36 cellular contexts compared by ENCODE assay signal in the genomic region with DNA sequence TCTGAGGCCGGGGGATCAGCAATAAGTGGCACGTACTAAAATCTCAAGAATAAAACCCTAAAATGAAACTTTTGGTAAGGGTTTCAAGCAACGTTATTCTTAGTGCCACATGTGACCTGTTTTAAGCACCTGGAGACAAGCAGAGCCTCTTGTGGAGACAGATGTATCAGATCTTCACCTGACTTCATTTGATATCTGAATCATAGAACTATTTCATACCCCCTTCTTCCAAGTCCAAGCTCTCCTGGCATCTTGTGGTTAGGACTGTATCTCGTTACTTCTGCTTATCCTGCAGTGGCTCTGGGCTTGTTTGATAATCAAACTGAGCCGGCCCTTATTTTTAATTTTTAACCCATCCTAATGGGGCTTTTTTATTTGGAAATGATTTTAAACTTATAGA.
"Had no signal": no experiment of that assay in that cellular context is flagged by ENCODE, and none has a peak within 500 bp of the region (broad histone marks: within the 10 kb centered on the region; RNA-seq: fewer than 3 reads in every experiment).

No MANE protein-coding gene starts in this region.

- ATAC-seq: activated CD4-positive, CD25-positive, alpha-beta regulatory T cell treated with anti-CD3 and anti-CD28 coated beads, Interleukin-2, amount 50 U/mL, for 24 hours; activated CD8-positive, alpha-beta T cell treated with anti-CD3 and anti-CD28 coated beads for 36 hours; activated naive CD8-positive, alpha-beta T cell treated with anti-CD3 and anti-CD28 coated beads, Interleukin-2, amount 50 U/mL, for 24 hours; foreskin keratinocyte; gastroesophageal sphincter; heart right ventricle; T-helper 17 cell had no signal

- H3K9me3 Mint-ChIP-seq: activated B cell treated with CpG ODN at 0.5 μM for 24 hours; activated CD8-positive, alpha-beta T cell treated with anti-CD3 and anti-CD28 coated beads for 36 hours; activated naive CD4-positive, alpha-beta T cell treated with anti-CD3 and anti-CD28 coated beads for 36 hours; activated naive CD4-positive, alpha-beta T cell treated with anti-CD3 and anti-CD28 coated beads, Interleukin-2, amount 50 U/mL, for 24 hours; activated naive CD8-positive, alpha-beta T cell treated with anti-CD3 and anti-CD28 coated beads for 36 hours; activated naive CD8-positive, alpha-beta T cell treated with anti-CD3 and anti-CD28 coated beads, Interleukin-2, amount 50 U/mL, for 24 hours; activated T-helper 1 cell treated with anti-CD3 and anti-CD28 coated beads, Interleukin-12 subunit alpha, Interleukin-12 subunit beta, Interleukin-2, Interleukin-4 antibody, amounts not matched to agents 30 ng/mL and 10 ng/mL and 1 ng/mL, durations not matched to agents 14 hours and 24 hours and 36 hours; activated T-helper 2 cell treated with anti-CD3 and anti-CD28 coated beads, Interferon-gamma antibody, Interleukin-2, Interleukin-4, amounts not matched to agents 10 μg/mL and 5 μg/mL and 100 μg/mL, durations not matched to agents 14 hours and 24 hours and 36 hours; central memory CD8-positive, alpha-beta T cell; dendritic cell treated with granulocyte-macrophage colony-stimulating factor and Interleukin-4, amounts not matched to agents 40 ng/mL and 50 ng/mL, for 4 days; T-helper 2 cell treated with Interferon-gamma antibody and Interleukin-4, amounts not matched to agents 5 μg/mL and 100 μg/mL, for 36 hours had no signal

- H3K27ac ChIP-seq: adrenal gland, breast epithelium, cardiac muscle cell, coronary artery, esophagus muscularis mucosa, foreskin keratinocyte, gastroesophageal sphincter, heart right ventricle, WERI-Rb-1 had no signal

- H3K4me3 Mint-ChIP-seq: activated B cell treated with CpG ODN at 0.5 μM for 24 hours; activated CD8-positive, alpha-beta T cell treated with anti-CD3 and anti-CD28 coated beads for 36 hours; activated naive CD4-positive, alpha-beta T cell treated with anti-CD3 and anti-CD28 coated beads for 36 hours; activated naive CD4-positive, alpha-beta T cell treated with anti-CD3 and anti-CD28 coated beads, Interleukin-2, amount 50 U/mL, for 24 hours; activated naive CD8-positive, alpha-beta T cell treated with anti-CD3 and anti-CD28 coated beads for 36 hours; activated naive CD8-positive, alpha-beta T cell treated with anti-CD3 and anti-CD28 coated beads, Interleukin-2, amount 50 U/mL, for 24 hours; activated T-helper 1 cell treated with anti-CD3 and anti-CD28 coated beads, Interleukin-12 subunit alpha, Interleukin-12 subunit beta, Interleukin-2, Interleukin-4 antibody, amounts not matched to agents 30 ng/mL and 10 ng/mL and 1 ng/mL, durations not matched to agents 14 hours and 24 hours and 36 hours; brain; central memory CD8-positive, alpha-beta T cell; dendritic cell treated with granulocyte-macrophage colony-stimulating factor and Interleukin-4, amounts not matched to agents 40 ng/mL and 50 ng/mL, for 4 days; T-helper 17 cell; T-helper 2 cell treated with Interferon-gamma antibody and Interleukin-4, amounts not matched to agents 5 μg/mL and 100 μg/mL, for 36 hours had no signal

- H3K4me1 ChIP-seq: breast epithelium, foreskin keratinocyte had no signal

- H3K27me3 ChIP-seq: adrenal gland, breast epithelium, cardiac muscle cell, dorsolateral prefrontal cortex, esophagus muscularis mucosa, foreskin keratinocyte, gastroesophageal sphincter, heart right ventricle had no signal

- DNase-seq: activated B cell treated with CpG ODN at 0.5 μM for 24 hours; activated CD4-positive, alpha-beta T cell treated with anti-CD3 and anti-CD28 coated beads for 48 hours; activated CD4-positive, alpha-beta T cell treated with anti-CD3 and anti-CD28 coated beads, Interleukin-2, amount 50 U/mL, for 1 hour; activated CD4-positive, alpha-beta T cell treated with anti-CD3 and anti-CD28 coated beads, Interleukin-2, amount 50 U/mL, for 48 hours; activated CD8-positive, alpha-beta memory T cell treated with anti-CD3 and anti-CD28 coated beads for 24 hours; activated CD8-positive, alpha-beta T cell treated with anti-CD3 and anti-CD28 coated beads for 36 hours; activated effector memory CD4-positive, alpha-beta T cell treated with anti-CD3 and anti-CD28 coated beads, Interleukin-2, amount 50 U/mL, for 16 hours; activated naive CD4-positive, alpha-beta T cell treated with anti-CD3 and anti-CD28 coated beads for 36 hours; activated naive CD8-positive, alpha-beta T cell treated with anti-CD3 and anti-CD28 coated beads for 36 hours; activated naive CD8-positive, alpha-beta T cell treated with anti-CD3 and anti-CD28 coated beads, Interleukin-2, amount 50 U/mL, for 24 hours; activated T-cell treated with anti-CD3 and anti-CD28 coated beads, Interleukin-2, amount 50 U/mL, for 48 hours; adrenal gland; amygdala; aorta; dorsolateral prefrontal cortex; effector memory CD4-positive, alpha-beta T cell; erythroblast; foreskin keratinocyte; heart right ventricle; T-helper 1 cell; T-helper 17 cell; T1000; WERI-Rb-1 had no signal

- H3K36me3 Mint-ChIP-seq: activated naive CD8-positive, alpha-beta T cell treated with anti-CD3 and anti-CD28 coated beads for 36 hours; brain had no signal

- H3K27ac Mint-ChIP-seq: activated B cell treated with CpG ODN at 0.5 μM for 24 hours; activated CD8-positive, alpha-beta T cell treated with anti-CD3 and anti-CD28 coated beads for 36 hours; activated naive CD4-positive, alpha-beta T cell treated with anti-CD3 and anti-CD28 coated beads for 36 hours; activated naive CD4-positive, alpha-beta T cell treated with anti-CD3 and anti-CD28 coated beads, Interleukin-2, amount 50 U/mL, for 24 hours; activated naive CD8-positive, alpha-beta T cell treated with anti-CD3 and anti-CD28 coated beads for 36 hours; activated naive CD8-positive, alpha-beta T cell treated with anti-CD3 and anti-CD28 coated beads, Interleukin-2, amount 50 U/mL, for 24 hours; activated T-helper 1 cell treated with anti-CD3 and anti-CD28 coated beads, Interleukin-12 subunit alpha, Interleukin-12 subunit beta, Interleukin-2, Interleukin-4 antibody, amounts not matched to agents 30 ng/mL and 10 ng/mL and 1 ng/mL, durations not matched to agents 14 hours and 24 hours and 36 hours; activated T-helper 2 cell treated with anti-CD3 and anti-CD28 coated beads, Interferon-gamma antibody, Interleukin-2, Interleukin-4, amounts not matched to agents 10 μg/mL and 5 μg/mL and 100 μg/mL, durations not matched to agents 14 hours and 24 hours and 36 hours; dendritic cell treated with granulocyte-macrophage colony-stimulating factor and Interleukin-4, amounts not matched to agents 40 ng/mL and 50 ng/mL, for 4 days; T-helper 17 cell; T-helper 2 cell treated with Interferon-gamma antibody and Interleukin-4, amounts not matched to agents 5 μg/mL and 100 μg/mL, for 36 hours had no signal

- H3K4me3 ChIP-seq: adrenal gland, breast epithelium, cardiac muscle cell, coronary artery, dorsolateral prefrontal cortex, esophagus muscularis mucosa, gastroesophageal sphincter, heart right ventricle had no signal

- H3K9me3 ChIP-seq: adrenal gland, breast epithelium, esophagus muscularis mucosa, gastroesophageal sphincter, heart right ventricle had no signal

- H3K4me1 Mint-ChIP-seq: activated B cell treated with CpG ODN at 0.5 μM for 24 hours; activated naive CD4-positive, alpha-beta T cell treated with anti-CD3 and anti-CD28 coated beads, Interleukin-2, amount 50 U/mL, for 24 hours; activated naive CD8-positive, alpha-beta T cell treated with anti-CD3 and anti-CD28 coated beads for 36 hours; activated naive CD8-positive, alpha-beta T cell treated with anti-CD3 and anti-CD28 coated beads, Interleukin-2, amount 50 U/mL, for 24 hours; central memory CD8-positive, alpha-beta T cell; T-helper 17 cell had no signal

- H3K36me3 ChIP-seq: adrenal gland, breast epithelium, cardiac muscle cell, esophagus muscularis mucosa, gastroesophageal sphincter, heart right ventricle, WERI-Rb-1 had no signal

- H3K27me3 Mint-ChIP-seq: activated CD8-positive, alpha-beta T cell treated with anti-CD3 and anti-CD28 coated beads for 36 hours; activated naive CD4-positive, alpha-beta T cell treated with anti-CD3 and anti-CD28 coated beads, Interleukin-2, amount 50 U/mL, for 24 hours; activated naive CD8-positive, alpha-beta T cell treated with anti-CD3 and anti-CD28 coated beads for 36 hours; brain; dendritic cell treated with granulocyte-macrophage colony-stimulating factor and Interleukin-4, amounts not matched to agents 40 ng/mL and 50 ng/mL, for 4 days had no signal
